In genomic region chr1:22260860-22261432, GRCh38 we compare ENCODE assay signal across 24 cellular contexts.
DNase-seq lines count a peak whose midpoint lies in the region; ATAC-seq, FAIRE-seq and TF ChIP-seq lines count a peak whose summit lies in the region.
"Had no signal": no experiment of that assay in that cellular context is flagged by ENCODE, and none has a peak within 500 bp of the region (broad histone marks: within the 10 kb centered on the region; RNA-seq: fewer than 3 reads in every experiment).

No MANE protein-coding gene starts in this region.

- H3K36me3 Mint-ChIP-seq in GM23338 (ENCODE audit: low read depth), result no peaks in the 10 kb centered on the region
- H3K36me3 Mint-ChIP-seq in neural progenitor cell, result peaks cover 2% of the 10 kb centered on the region

- TF ChIP-seq CTCF in GM23338 (conservative IDR thresholded peaks at IDR 0.05; ENCODE audit: low read depth in 2 of 2) (no peak), PC-9 (conservative IDR thresholded peaks at IDR 0.05) (no peak), H1 (IDR thresholded peaks at IDR 0.05; ENCODE audit: control extremely low read depth in 1 of 3, insufficient read depth in 1 of 3, low read depth in 1 of 3, low read length in 3 of 3) (no peak), neural progenitor cell (IDR thresholded peaks at IDR 0.05) (no peak), HepG2 (CRISPR knock-in tag; IDR thresholded peaks at IDR 0.05) (no peak), hepatocyte (IDR thresholded peaks at IDR 0.05; ENCODE audit: poor library complexity) (no peak)

- no peak overlapping the region for H2BK15ac ChIP-seq in H1 (ENCODE audit: low read length)

- H3K23ac ChIP-seq in H1 (ENCODE audit: insufficient read length), result no peak overlapping the region

- H3K4me3 ChIP-seq in GM23338, result no peak overlapping the region
- H3K4me3 ChIP-seq in PC-9, result no peak overlapping the region
- no peak overlapping the region for H3K4me3 ChIP-seq in H1 (ENCODE audit: extremely low read depth in 1 of 4, insufficient read depth in 2 of 4, low read depth in 3 of 4, low read length in 4 of 4)
- H3K4me3 ChIP-seq in neural progenitor cell, result no peak overlapping the region
- H3K4me3 ChIP-seq in HepG2 (replicated peaks in 1 of 3; ENCODE audit: insufficient read depth in 1 of 3, low read depth in 2 of 3, low read length in 3 of 3), result no peak overlapping the region
- H3K4me3 ChIP-seq in hepatocyte, result no peak overlapping the region
- H3K4me3 ChIP-seq: BLaER1 treated with 17β-estradiol and CSF1 and Interleukin-3, amounts not matched to agents 10 nM and 100 nM; Peyer's patch had no signal

- WGBS in H1 (ENCODE audit: extremely low coverage in 1 of 2, insufficient coverage in 1 of 2, insufficient read length in 1 of 2, insufficient replicate concordance in 2 of 2, low coverage in 1 of 2, low lambda C conversion rate in 2 of 2, missing lambda C conversion rate in 1 of 2), 2 experiments, result 89% methylated on average over 18 of the region's 21 CpGs; no CpG with 5 or more reads in 1 of the 2 experiments
- 72% methylated on average over 17 of the region's 21 CpGs for WGBS in HepG2 (ENCODE audit: low lambda C conversion rate)
- WGBS in hepatocyte (ENCODE audit: low lambda C conversion rate, missing lambda C conversion rate), result 94% methylated on average over 21 of the region's 21 CpGs

- no peak overlapping the region for H2BK120ac ChIP-seq in H1 (replicated peaks; ENCODE audit: low read depth, low read length)

- no peaks in the 10 kb centered on the region; the same call in 2 of the 3 replicates for H3K9me3 Mint-ChIP-seq in GM23338
- H3K9me3 Mint-ChIP-seq in neural progenitor cell, result no peaks in the 10 kb centered on the region
- H3K9me3 Mint-ChIP-seq: CD4-positive, alpha-beta T cell; HFFc6 had no signal

- no peak overlapping the region for H3K18ac ChIP-seq in H1 (ENCODE audit: extremely low read depth, low read length)

- TF ChIP-seq EP300 in H1 (IDR thresholded peaks at IDR 0.05; ENCODE audit: borderline replicate concordance in 1 of 2, low read depth in 2 of 2, low read length in 2 of 2), result no peak
- TF ChIP-seq EP300 in HepG2 (IDR thresholded peaks at IDR 0.05; ENCODE audit: low read depth in 2 of 2, low read length in 2 of 2), result no peak
- no peak for TF ChIP-seq EP300 in HepG2 (CRISPR knock-in tag; IDR thresholded peaks at IDR 0.05; ENCODE audit: borderline replicate concordance)

- H3K27me3 ChIP-seq in GM23338 (ENCODE audit: insufficient read depth) (no peaks in the 10 kb centered on the region), PC-9 (ENCODE audit: insufficient read depth, low read depth) (no peaks in the 10 kb centered on the region), H1 (replicated peaks in 1 of 4; ENCODE audit: control insufficient read depth in 3 of 4, extremely low read depth in 1 of 4, insufficient read depth in 3 of 4, low read length in 3 of 4) (no peaks in the 10 kb centered on the region), neural progenitor cell (peaks cover 97% of the 10 kb centered on the region), HepG2 (ENCODE audit: control insufficient read depth in 1 of 2, insufficient read depth in 2 of 2, low read length in 2 of 2) (peaks cover 3 to 65% of the 10 kb centered on the region in 2 experiments; a peak in 4 of 5 replicates), hepatocyte (no peaks in the 10 kb centered on the region)
- H3K27me3 ChIP-seq: BLaER1 treated with 17β-estradiol and CSF1 and Interleukin-3, amounts not matched to agents 10 nM and 100 nM; Peyer's patch had no signal

- no peak overlapping the region for H3K14ac ChIP-seq in H1 (ENCODE audit: insufficient read length)

- FAIRE-seq in H1 (lab: Jason Lieb, UNC) (no peak), HepG2 (lab: Jason Lieb, UNC) (no peak)
- FAIRE-seq: D721Med, G401.6, H54 had no signal

- intact Hi-C loops in PC-9 (cut with micrococcal nuclease; ENCODE audit: unreplicated experiment), result no loop called here
- intact Hi-C loops in HepG2 (cut with micrococcal nuclease; ENCODE audit: unreplicated experiment), result no loop called here

- H3K4me1 ChIP-seq in GM23338 (ENCODE audit: insufficient read depth) (peaks cover 45% of the 10 kb centered on the region), PC-9 (replicated peaks; ENCODE audit: insufficient read depth) (peaks cover 60% of the 10 kb centered on the region), H1 (replicated peaks in 1 of 4; ENCODE audit: control insufficient read depth in 3 of 4, insufficient read depth in 4 of 4, low read length in 3 of 4) (peaks cover 11 to 32% (median 25%) of the 10 kb centered on the region in 4 experiments), neural progenitor cell (peaks cover 12% of the 10 kb centered on the region), HepG2 (ENCODE audit: insufficient read depth, low read length) (peaks cover 11% of the 10 kb centered on the region), hepatocyte (ENCODE audit: insufficient read depth) (peaks cover 31% of the 10 kb centered on the region)

- H3K79me1 ChIP-seq in H1 (ENCODE audit: low read depth, low read length), result no peaks in the 10 kb centered on the region

- H3K4me1 Mint-ChIP-seq in GM23338 (peaks cover 65% of the 10 kb centered on the region), neural progenitor cell (peaks cover 75% of the 10 kb centered on the region)

- no peak overlapping the region for H3K4me2 ChIP-seq in GM23338
- H3K4me2 ChIP-seq in PC-9, result peak overlapping the region; percentile 71
- H3K4me2 ChIP-seq in H1 (ENCODE audit: insufficient read depth in 1 of 2, low read depth in 2 of 2, low read length in 2 of 2), result no peak overlapping the region
- H3K4me2 ChIP-seq in neural progenitor cell, result no peak overlapping the region
- H3K4me2 ChIP-seq in HepG2 (ENCODE audit: low read depth, low read length), result no peak overlapping the region
- H3K4me2 ChIP-seq in hepatocyte, result no peak overlapping the region

- no peak overlapping the region; the same call in 1 of the 2 replicates for H2AK5ac ChIP-seq in H1 (ENCODE audit: low read depth, low read length)

- 0 out of 2 replicates have a peak overlapping the region, but pooled peaks have one; percentile 61 for H2BK20ac ChIP-seq in H1 (ENCODE audit: low read length)

- H3K4me3 Mint-ChIP-seq in GM23338, result no peak overlapping the region; the same call in 2 of the 3 replicates
- peak overlapping the region; percentile 71 for H3K4me3 Mint-ChIP-seq in neural progenitor cell
- H3K4me3 Mint-ChIP-seq: CD4-positive, alpha-beta T cell; HFFc6 had no signal

- TF ChIP-seq RAD21 in H1 (IDR thresholded peaks at IDR 0.05 in 1 of 2, conservative IDR thresholded peaks at IDR 0.05 in 1 of 2; ENCODE audit: low read depth in 2 of 2, low read length in 2 of 2) (no peak), HepG2 (CRISPR knock-in tag; IDR thresholded peaks at IDR 0.05) (no peak)

- BruUV-seq in PC-9 (replicated peaks; lab: Mats Ljungman, UMichigan) (no TSS peak), HepG2 (replicated peaks; lab: Mats Ljungman, UMichigan) (no TSS peak)

- POLR2A ChIA-PET in PC-9 (lab: Charles Lee; ENCODE audit: unreplicated experiment) (no interaction called here), H1 (lab: Charles Lee; ENCODE audit: partially characterized antibody) (no interaction called here), HepG2 (lab: Yijun Ruan, JAX) (no interaction called here)

- TF ChIP-seq POLR2A in H1 (IDR thresholded peaks at IDR 0.05; ENCODE audit: control extremely low read depth in 1 of 2, low read depth in 2 of 2, low read length in 2 of 2) (no peak), HepG2 (IDR thresholded peaks at IDR 0.05; ENCODE audit: insufficient read depth in 1 of 2, low read depth in 2 of 2, low read length in 2 of 2) (no peak)

- peak overlapping the region; percentile 83 for H3K4ac ChIP-seq in H1 (replicated peaks; ENCODE audit: insufficient read length, low read depth, low read length)

- H4K5ac ChIP-seq in H1 (ENCODE audit: insufficient read length, low read depth, low read length), result no peak overlapping the region

- H4K20me1 ChIP-seq in GM23338 (replicated peaks; ENCODE audit: insufficient read depth), result no peaks in the 10 kb centered on the region
- H4K20me1 ChIP-seq in PC-9 (ENCODE audit: insufficient read depth), result no peaks in the 10 kb centered on the region
- no peaks in the 10 kb centered on the region for H4K20me1 ChIP-seq in H1 (replicated peaks in 1 of 2; ENCODE audit: control insufficient read depth in 1 of 2, insufficient read depth in 2 of 2, low read length in 2 of 2)
- peaks cover 68% of the 10 kb centered on the region for H4K20me1 ChIP-seq in neural progenitor cell (ENCODE audit: low read depth)
- H4K20me1 ChIP-seq in HepG2 (ENCODE audit: insufficient read depth, low read length), result peaks cover 3% of the 10 kb centered on the region; the same call in 1 of the 2 replicates
- H4K20me1 ChIP-seq in hepatocyte (ENCODE audit: insufficient read depth, poor library complexity, severe bottlenecking), result no peaks in the 10 kb centered on the region

- ATAC-seq in GM23338 (no peak), HepG2 (no peak), GM19397 (IDR thresholded peaks at IDR 0.05; ENCODE audit: unreplicated experiment) (no peak)

- H3K79me2 ChIP-seq in GM23338 (replicated peaks; ENCODE audit: insufficient read depth) (no peaks in the 10 kb centered on the region), PC-9 (ENCODE audit: low read depth) (no peaks in the 10 kb centered on the region), H1 (ENCODE audit: control insufficient read depth in 1 of 2, insufficient read depth in 2 of 2, low read length in 2 of 2) (no peaks in the 10 kb centered on the region), neural progenitor cell (ENCODE audit: low read depth) (no peaks in the 10 kb centered on the region), HepG2 (ENCODE audit: insufficient read depth, low read length) (no peaks in the 10 kb centered on the region), hepatocyte (no peaks in the 10 kb centered on the region)

- no peaks in the 10 kb centered on the region for H3F3A ChIP-seq in GM23338 (replicated peaks; ENCODE audit: low read depth)
- H3F3A ChIP-seq in PC-9 (ENCODE audit: insufficient read depth, low read depth), result peaks cover 13% of the 10 kb centered on the region; the same call in 1 of the 2 replicates
- H3F3A ChIP-seq in neural progenitor cell (ENCODE audit: low read depth), result peaks cover 7% of the 10 kb centered on the region

- H3K27ac ChIP-seq in GM23338 (ENCODE audit: low read depth), result no peak overlapping the region
- H3K27ac ChIP-seq in PC-9, result peak overlapping the region; percentile 89
- no peak overlapping the region for H3K27ac ChIP-seq in H1 (ENCODE audit: low read depth, low read length)
- H3K27ac ChIP-seq in neural progenitor cell, result no peak overlapping the region
- no peak overlapping the region for H3K27ac ChIP-seq in HepG2 (ENCODE audit: extremely low read length, insufficient read depth, low read length)
- H3K27ac ChIP-seq in hepatocyte, result no peak overlapping the region
- H3K27ac ChIP-seq: BLaER1 treated with 17β-estradiol and CSF1 and Interleukin-3, amounts not matched to agents 10 nM and 100 nM had no signal

- no peak overlapping the region for H3K56ac ChIP-seq in H1 (replicated peaks; ENCODE audit: insufficient read length, low read depth, low read length)

- H2BK5ac ChIP-seq in H1 (ENCODE audit: low read depth, low read length), result no peak overlapping the region

- CTCF ChIA-PET in PC-9 (lab: Charles Lee) (no interaction called here), H1 (lab: Charles Lee; ENCODE audit: partially characterized antibody) (interaction anchor here (1.0 to 3.1 kb wide), 3 partner anchors 14 to 129 kb away, joined by 3 to 9 read pairs (median 7); no protein-coding TSS in a partner anchor), HepG2 (lab: Yijun Ruan, JAX; ENCODE audit: low intra/inter-chr PET ratio, low total read pairs) (no interaction called here)

- H2AFZ ChIP-seq in GM23338 (no peak overlapping the region), PC-9 (no peak overlapping the region), H1 (ENCODE audit: low read length) (no peak overlapping the region), neural progenitor cell (replicated peaks) (no peak overlapping the region), HepG2 (ENCODE audit: low read length) (no peak overlapping the region), hepatocyte (no peak overlapping the region)

- peak overlapping the region; percentile 45; the same call in 1 of the 2 replicates for H4K8ac ChIP-seq in H1 (ENCODE audit: extremely low read depth, insufficient read depth, low read length)

- peaks cover 3% of the 10 kb centered on the region; the same call in 1 of the 2 replicates for H3K23me2 ChIP-seq in H1 (ENCODE audit: low read depth, low read length)

- H3K9me3 ChIP-seq in PC-9 (ENCODE audit: insufficient read depth, low read depth) (no peaks in the 10 kb centered on the region), H1 (ENCODE audit: insufficient read depth in 2 of 2, low read depth in 1 of 2, low read length in 1 of 2) (no peaks in the 10 kb centered on the region), neural progenitor cell (ENCODE audit: low read depth) (no peaks in the 10 kb centered on the region), HepG2 (ENCODE audit: low read length) (no peaks in the 10 kb centered on the region), hepatocyte (ENCODE audit: low read depth) (no peaks in the 10 kb centered on the region)
- H3K9me3 ChIP-seq: BLaER1 treated with 17β-estradiol and CSF1 and Interleukin-3, amounts not matched to agents 10 nM and 100 nM; Peyer's patch had no signal

- H4K91ac ChIP-seq in H1 (replicated peaks; ENCODE audit: insufficient read length, low read length), result peak overlapping the region; percentile 47

- no peak overlapping the region for H3K9ac ChIP-seq in H1 (replicated peaks in 1 of 4; ENCODE audit: extremely low read depth in 1 of 4, low read depth in 3 of 4, low read length in 3 of 4)
- no peak overlapping the region for H3K9ac ChIP-seq in neural progenitor cell
- no peak overlapping the region for H3K9ac ChIP-seq in HepG2 (ENCODE audit: insufficient read depth, low read depth, low read length)
- H3K9ac ChIP-seq: BLaER1 treated with 17β-estradiol and CSF1 and Interleukin-3, amounts not matched to agents 10 nM and 100 nM had no signal

- no peaks in the 10 kb centered on the region for H3K9me2 ChIP-seq in GM23338 (ENCODE audit: insufficient read depth)
- no peaks in the 10 kb centered on the region for H3K9me2 ChIP-seq in PC-9 (ENCODE audit: insufficient read depth)
- no peaks in the 10 kb centered on the region for H3K9me2 ChIP-seq in hepatocyte (replicated peaks; ENCODE audit: insufficient read depth)

- peaks cover 23% of the 10 kb centered on the region for H3K27me3 Mint-ChIP-seq in GM23338 (ENCODE audit: insufficient read depth, low read depth, poor library complexity)
- H3K27me3 Mint-ChIP-seq in neural progenitor cell (ENCODE audit: insufficient read depth, low read depth), result peaks cover 49% of the 10 kb centered on the region

- H2BK12ac ChIP-seq in H1 (ENCODE audit: low read depth, low read length), result peak overlapping the region; percentile 75; the same call in 1 of the 2 replicates

- H3K36me3 ChIP-seq in GM23338 (ENCODE audit: insufficient read depth), result no peaks in the 10 kb centered on the region
- no peaks in the 10 kb centered on the region for H3K36me3 ChIP-seq in PC-9 (ENCODE audit: low read depth)
- no peaks in the 10 kb centered on the region for H3K36me3 ChIP-seq in H1 (ENCODE audit: control insufficient read depth in 2 of 4, insufficient read depth in 4 of 4, low read length in 3 of 4)
- no peaks in the 10 kb centered on the region for H3K36me3 ChIP-seq in neural progenitor cell
- H3K36me3 ChIP-seq in HepG2 (replicated peaks in 1 of 2; ENCODE audit: control insufficient read depth in 1 of 2, insufficient read depth in 2 of 2, low read length in 2 of 2), result no peaks in the 10 kb centered on the region
- no peaks in the 10 kb centered on the region for H3K36me3 ChIP-seq in hepatocyte (replicated peaks; ENCODE audit: insufficient read depth, low read depth)
- H3K36me3 ChIP-seq: BLaER1 treated with 17β-estradiol and CSF1 and Interleukin-3, amounts not matched to agents 10 nM and 100 nM; Peyer's patch had no signal

- in situ Hi-C loops in HepG2 (cut with HindIII; ENCODE audit: extremely low pct_ligation_motif_present, low pct_unique_long_range_greater_than_20kb), result no loop called here

- H3K27ac Mint-ChIP-seq in GM23338 (peak overlapping the region; percentile 37; the same call in 1 of the 2 replicates), neural progenitor cell (peak overlapping the region; percentile 7)
- H3K27ac Mint-ChIP-seq: CD4-positive, alpha-beta T cell; HFFc6 had no signal

- DNase-seq in GM23338 (ENCODE audit: low spot score) (no peak), PC-9 (no peak), H1 (ENCODE audit: low read depth in 1 of 2, low spot score in 2 of 2) (no peak), neural progenitor cell (ENCODE audit: low spot score) (no peak), HepG2 (ENCODE audit: low spot score) (no peak), hepatocyte (ENCODE audit: low spot score) (no peak), amygdala (lab: John Stamatoyannopoulos, UW) (no peak)
- DNase-seq: AML-193; CD4-positive, alpha-beta T cell; HFFc6; Kasumi-1; NCI-H1092 treated with DMSO at 0.1 percent for 48 hours; NCI-H187; NCI-H2081 treated with DMSO at 0.1 percent for 48 hours; NCI-H2171; NCI-H226; NCI-H510A; Peyer's patch; SHP77 treated with DMSO at 0.1 percent for 48 hours had no signal
